In the genomic region with DNA sequence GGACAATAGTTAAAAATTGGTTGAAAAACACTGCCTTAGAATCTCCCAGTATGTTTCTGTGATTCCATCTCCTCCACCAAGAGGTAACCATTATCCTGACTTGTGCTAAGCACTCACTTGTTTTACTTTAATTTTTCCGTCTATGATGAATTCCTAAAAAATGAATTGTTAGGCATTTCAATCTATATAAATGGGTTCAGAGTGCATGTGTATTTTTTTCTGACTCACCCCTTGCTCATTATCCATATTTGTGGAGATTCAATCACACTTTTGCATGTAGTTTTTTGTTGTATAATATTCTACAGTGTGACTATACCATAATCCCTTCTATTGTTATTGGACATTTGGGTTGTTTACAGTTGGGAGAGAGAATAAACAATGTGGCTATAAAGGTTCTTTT, we compare ENCODE assay signal across 11 cellular contexts. TPM values are rescaled to one million over a fixed set of nuclear protein-coding genes. Genes with fewer than 3 reads are reported as not detected.
DNase-seq lines count a peak whose midpoint lies in the region; ATAC-seq, FAIRE-seq and TF ChIP-seq lines count a peak whose summit lies in the region.
"Had no signal": no experiment of that assay in that cellular context is flagged by ENCODE, and none has a peak within 500 bp of the region (broad histone marks: within the 10 kb centered on the region; RNA-seq: fewer than 3 reads in every experiment).

No MANE protein-coding gene starts in this region.

- TF ChIP-seq EP300 in neural cell (conservative IDR thresholded peaks at IDR 0.05; ENCODE audit: poor library complexity, severe bottlenecking): no peak

- no peak for FAIRE-seq in bronchial epithelial cell (lab: Jason Lieb, UNC)

- DNase-seq in Calu3 (no peak), LNCaP clone FGC (ENCODE audit: low read depth) (no peak), bronchial epithelial cell (ENCODE audit: low read depth) (peak; percentile 23), GM10248 (ENCODE audit: extremely low spot score) (no peak), midbrain (lab: John Stamatoyannopoulos, UW) (no peak)
- DNase-seq: activated naive CD4-positive, alpha-beta T cell treated with Interleukin-2 at 50 U/mL for 16 hours; GF-D8; NCI-H1930 had no signal

- intact Hi-C loops in Calu3 (cut with micrococcal nuclease; ENCODE audit: unreplicated experiment): no loop called here

- peak overlapping the region; percentile 63 for H3K4me3 ChIP-seq in LNCaP clone FGC (ENCODE audit: low read depth, low read length)
- H3K4me3 ChIP-seq in bronchial epithelial cell (ENCODE audit: low read depth, low read length): no peak overlapping the region
- peak overlapping the region; percentile 78 for H3K4me3 ChIP-seq in neural cell (ENCODE audit: low read length)

- no peak for TF ChIP-seq RAD21 in neural cell (conservative IDR thresholded peaks at IDR 0.05)

- peaks cover 31% of the 10 kb centered on the region for H3K4me1 Mint-ChIP-seq in Calu3 (ENCODE audit: low read depth, unreplicated experiment)

- H3K27ac ChIP-seq in neural cell (ENCODE audit: low read length): no peak overlapping the region

- peak overlapping the region; percentile 90 for H3K4me3 Mint-ChIP-seq in Calu3 (ENCODE audit: low read depth, unreplicated experiment)

- no peak overlapping the region for H2AFZ ChIP-seq in neural cell (ENCODE audit: low read depth, low read length)

- TF ChIP-seq CTCF in Calu3 (IDR thresholded peaks at IDR 0.05; ENCODE audit: unreplicated experiment): no peak
- TF ChIP-seq CTCF in LNCaP clone FGC (IDR thresholded peaks at IDR 0.05; ENCODE audit: control insufficient read depth, extremely low read depth, insufficient read depth): no peak
- no peak for TF ChIP-seq CTCF in bronchial epithelial cell (IDR thresholded peaks at IDR 0.05; ENCODE audit: insufficient read depth, low read length, severe bottlenecking)
- no peak for TF ChIP-seq CTCF in neural cell (IDR thresholded peaks at IDR 0.05; ENCODE audit: poor library complexity, severe bottlenecking)
- no peak for TF ChIP-seq CTCF in GM10248 (IDR thresholded peaks at IDR 0.05; ENCODE audit: control extremely low read depth, extremely low read depth, low read depth, missing control alignments)

- no peaks in the 10 kb centered on the region for H3K9me3 Mint-ChIP-seq in Calu3 (ENCODE audit: low read depth, unreplicated experiment)

- no peaks in the 10 kb centered on the region for H3K9me3 ChIP-seq in neural cell (ENCODE audit: low read length)

- H3K36me3 Mint-ChIP-seq in Calu3 (ENCODE audit: insufficient read depth, unreplicated experiment): peaks cover 58% of the 10 kb centered on the region

- H3K79me2 ChIP-seq in neural cell (replicated peaks; ENCODE audit: insufficient read depth, low read length): peaks cover 47% of the 10 kb centered on the region

- no peak overlapping the region for H3K9ac ChIP-seq in neural cell (ENCODE audit: low read length)

- CTCF ChIA-PET in Calu3 (lab: Charles Lee) (interaction anchor here (1.4 kb wide), 1 partner anchor 65 kb away, joined by 3 read pairs; no protein-coding TSS in a partner anchor), GM10248 (lab: Yijun Ruan, JAX) (interaction anchor here (1.2 kb wide), 1 partner anchor 159 kb away, joined by 3 read pairs; no protein-coding TSS in a partner anchor)

- no peak for ATAC-seq in GM19035 (IDR thresholded peaks at IDR 0.05; ENCODE audit: unreplicated experiment)
- ATAC-seq in GM21390 (IDR thresholded peaks at IDR 0.05; ENCODE audit: unreplicated experiment): no peak

- H3K4me2 ChIP-seq in neural cell (ENCODE audit: low read length): peak overlapping the region; percentile 93

- POLR2A ChIA-PET in GM10248 (lab: Yijun Ruan, JAX): no interaction called here

- peaks cover 2% of the 10 kb centered on the region for H4K20me1 ChIP-seq in neural cell (ENCODE audit: insufficient read depth)

- no TSS peak for BruUV-seq in Calu3 (replicated peaks; lab: Mats Ljungman, UMichigan)

- H3K9me2 ChIP-seq in neural cell (ENCODE audit: insufficient read depth, low read length): no peaks in the 10 kb centered on the region

- H3K36me3 ChIP-seq in bronchial epithelial cell (ENCODE audit: control insufficient read depth, insufficient read depth, low read length) (no peaks in the 10 kb centered on the region), neural cell (ENCODE audit: insufficient read depth, low read length) (no peaks in the 10 kb centered on the region)

- H3K27ac Mint-ChIP-seq in Calu3 (ENCODE audit: unreplicated experiment): peak overlapping the region; percentile 63

- peaks cover 3% of the 10 kb centered on the region for H3F3A ChIP-seq in neural cell (ENCODE audit: insufficient read depth, low read length, poor library complexity, severe bottlenecking)

- H3K27me3 ChIP-seq in bronchial epithelial cell (ENCODE audit: control insufficient read depth, insufficient read depth, low read length): no peaks in the 10 kb centered on the region
- H3K27me3 ChIP-seq in neural cell (ENCODE audit: insufficient read depth, low read depth, low read length): no peaks in the 10 kb centered on the region

- no peaks in the 10 kb centered on the region for H3K27me3 Mint-ChIP-seq in Calu3 (ENCODE audit: unreplicated experiment)

TF ChIP-seq in neural cell, 6 proteins besides CTCF, POLR2A, EP300 and RAD21:
- TF ChIP-seq TAF1 (IDR thresholded peaks at IDR 0.05; ENCODE audit: low read depth): no peak
- TF ChIP-seq POLR2AphosphoS5 (IDR thresholded peaks at IDR 0.05): no peak
- TF ChIP-seq MXI1 (conservative IDR thresholded peaks at IDR 0.05; ENCODE audit: poor library complexity, severe bottlenecking): no peak
- no peak for TF ChIP-seq EZH2 (IDR thresholded peaks at IDR 0.05; ENCODE audit: borderline replicate concordance, insufficient read depth, low read length, poor library complexity, severe bottlenecking)
- TF ChIP-seq, protein P1, sequence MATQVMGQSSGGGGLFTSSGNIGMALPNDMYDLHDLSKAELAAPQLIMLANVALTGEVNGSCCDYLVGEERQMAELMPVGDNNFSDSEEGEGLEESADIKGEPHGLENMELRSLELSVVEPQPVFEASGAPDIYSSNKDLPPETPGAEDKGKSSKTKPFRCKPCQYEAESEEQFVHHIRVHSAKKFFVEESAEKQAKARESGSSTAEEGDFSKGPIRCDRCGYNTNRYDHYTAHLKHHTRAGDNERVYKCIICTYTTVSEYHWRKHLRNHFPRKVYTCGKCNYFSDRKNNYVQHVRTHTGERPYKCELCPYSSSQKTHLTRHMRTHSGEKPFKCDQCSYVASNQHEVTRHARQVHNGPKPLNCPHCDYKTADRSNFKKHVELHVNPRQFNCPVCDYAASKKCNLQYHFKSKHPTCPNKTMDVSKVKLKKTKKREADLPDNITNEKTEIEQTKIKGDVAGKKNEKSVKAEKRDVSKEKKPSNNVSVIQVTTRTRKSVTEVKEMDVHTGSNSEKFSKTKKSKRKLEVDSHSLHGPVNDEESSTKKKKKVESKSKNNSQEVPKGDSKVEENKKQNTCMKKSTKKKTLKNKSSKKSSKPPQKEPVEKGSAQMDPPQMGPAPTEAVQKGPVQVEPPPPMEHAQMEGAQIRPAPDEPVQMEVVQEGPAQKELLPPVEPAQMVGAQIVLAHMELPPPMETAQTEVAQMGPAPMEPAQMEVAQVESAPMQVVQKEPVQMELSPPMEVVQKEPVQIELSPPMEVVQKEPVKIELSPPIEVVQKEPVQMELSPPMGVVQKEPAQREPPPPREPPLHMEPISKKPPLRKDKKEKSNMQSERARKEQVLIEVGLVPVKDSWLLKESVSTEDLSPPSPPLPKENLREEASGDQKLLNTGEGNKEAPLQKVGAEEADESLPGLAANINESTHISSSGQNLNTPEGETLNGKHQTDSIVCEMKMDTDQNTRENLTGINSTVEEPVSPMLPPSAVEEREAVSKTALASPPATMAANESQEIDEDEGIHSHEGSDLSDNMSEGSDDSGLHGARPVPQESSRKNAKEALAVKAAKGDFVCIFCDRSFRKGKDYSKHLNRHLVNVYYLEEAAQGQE (IDR thresholded peaks at IDR 0.05; ENCODE audit: borderline replicate concordance): no peak
- TF ChIP-seq SMC3 (conservative IDR thresholded peaks at IDR 0.05; ENCODE audit: poor library complexity): no peak

RNA-seq across cellular contexts. Expression of a gene that starts 1.3 kb away (rescaled TPM):
- total RNA-seq in Calu3 (2022) (133 and 140 TPM in 2 replicates), bronchial epithelial cell (38.7 and 72.1 TPM in 2 replicates)
- 111 and 154 TPM in 2 replicates for polyA plus RNA-seq in neural cell
- 28.0 and 44.5 TPM in 2 replicates for polyA minus RNA-seq in neural cell

RNA-seq across cellular contexts. Expression of a gene that starts 1.6 kb away (rescaled TPM):
- 37.5 and 45.6 TPM in 2 replicates for total RNA-seq in Calu3 (2022)
- 8.4 and 13.2 TPM in 2 replicates for total RNA-seq in bronchial epithelial cell
- 18.1 and 20.4 TPM in 2 replicates for polyA plus RNA-seq in neural cell
- 67.9 and 77.4 TPM in 2 replicates for polyA minus RNA-seq in neural cell

RNA-seq across cellular contexts. Expression of a gene that starts 42.9 kb away (rescaled TPM):
- total RNA-seq in Calu3 (2022) (232 and 285 TPM in 2 replicates), bronchial epithelial cell (77.1 and 100 TPM in 2 replicates)
- polyA plus RNA-seq in neural cell: 0.84 and 1.6 TPM in 2 replicates
- 1.9 and 3.2 TPM in 2 replicates for polyA minus RNA-seq in neural cell
